Comparison of ENCODE assay signal across 18 cellular contexts in the genomic region with DNA sequence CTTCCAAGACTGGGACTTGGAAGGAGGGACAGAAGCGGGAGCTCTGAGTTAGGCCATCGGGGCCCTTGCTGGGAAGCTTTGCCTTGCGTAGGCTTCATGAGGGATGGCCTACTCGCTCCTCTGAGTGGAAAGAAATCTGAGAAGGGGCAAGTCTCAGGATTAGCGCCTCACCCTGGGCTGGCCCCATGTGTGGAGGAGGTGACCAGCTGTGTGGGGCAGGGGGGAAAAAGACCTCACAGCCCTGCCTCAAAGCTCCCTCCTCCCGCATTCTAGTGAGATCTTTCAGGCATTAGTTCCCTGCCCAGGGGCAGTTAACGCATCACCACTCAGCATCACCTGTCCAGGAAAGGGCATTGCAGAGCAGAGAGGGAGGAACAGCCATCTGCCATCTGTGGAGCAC.
A peak's percentile ranks its signal among the peaks of the same experiment; 100 is the strongest.
DNase-seq lines count a peak whose midpoint lies in the region; ATAC-seq and TF ChIP-seq lines count a peak whose summit lies in the region.
"Had no signal": no experiment of that assay in that cellular context is flagged by ENCODE, and none has a peak within 500 bp of the region (broad histone marks: within the 10 kb centered on the region; RNA-seq: fewer than 3 reads in every experiment).

No MANE protein-coding gene starts in this region.

- H3K79me1 ChIP-seq in neuronal stem cell (ENCODE audit: low read depth, low read length) = no peaks in the 10 kb centered on the region

- WGBS in neuronal stem cell (ENCODE audit: extremely low coverage in 2 of 2, insufficient read length in 2 of 2, insufficient replicate concordance in 1 of 2), 2 donors = no CpG with 5 or more reads among the region's 7 CpGs

- ATAC-seq in WTC11 = peak; percentile 84
- ATAC-seq: CD8-positive, alpha-beta T cell had no signal

- no peak overlapping the region for H3K9ac ChIP-seq in neuronal stem cell (ENCODE audit: low read depth, low read length, poor library complexity)
- H3K9ac ChIP-seq: GM23248 had no signal

- no peak overlapping the region for H2BK15ac ChIP-seq in neuronal stem cell (ENCODE audit: low read length)

- no peaks in the 10 kb centered on the region for H3K36me3 Mint-ChIP-seq in WTC11
- H3K36me3 Mint-ChIP-seq: CD14-positive monocyte; CD8-positive, alpha-beta T cell; IgD-negative memory B cell had no signal

- H3K27ac Mint-ChIP-seq in WTC11 = no peak overlapping the region
- H3K27ac Mint-ChIP-seq: CD14-positive monocyte; CD8-positive, alpha-beta T cell; IgD-negative memory B cell had no signal

- H3K4ac ChIP-seq in neuronal stem cell (ENCODE audit: low read length) = no peak overlapping the region

- H3K4me2 ChIP-seq in neuronal stem cell (ENCODE audit: insufficient read depth, low read length, poor library complexity, severe bottlenecking) = no peak overlapping the region

- no peak overlapping the region for H4K8ac ChIP-seq in neuronal stem cell (ENCODE audit: low read depth, low read length)

- no peak overlapping the region for H2BK120ac ChIP-seq in neuronal stem cell (ENCODE audit: low read depth, low read length)

- H3K27ac ChIP-seq in neuronal stem cell (replicated peaks; ENCODE audit: low read length) = no peak overlapping the region
- H3K27ac ChIP-seq: 22Rv1, GM23248 had no signal

- H3K9me3 ChIP-seq in neuronal stem cell (replicated peaks in 1 of 2; ENCODE audit: control insufficient read depth in 2 of 2, insufficient read depth in 1 of 2, low read depth in 1 of 2, low read length in 2 of 2) = no peaks in the 10 kb centered on the region

- CTCF ChIA-PET in WTC11 (lab: Charles Lee) = no interaction called here

- H2BK5ac ChIP-seq in neuronal stem cell (ENCODE audit: low read length) = no peak overlapping the region

- H2AFZ ChIP-seq in neuronal stem cell (ENCODE audit: low read length) = no peak overlapping the region
- H2AFZ ChIP-seq: GM23248 had no signal

- no peak overlapping the region for H3K4me3 Mint-ChIP-seq in WTC11
- H3K4me3 Mint-ChIP-seq: CD14-positive monocyte; CD8-positive, alpha-beta T cell; IgD-negative memory B cell had no signal

- no peaks in the 10 kb centered on the region for H3K36me3 ChIP-seq in neuronal stem cell (replicated peaks in 1 of 2; ENCODE audit: control insufficient read depth in 2 of 2, insufficient read depth in 2 of 2, low read length in 2 of 2)

- no peaks in the 10 kb centered on the region for H3K9me3 Mint-ChIP-seq in WTC11
- H3K9me3 Mint-ChIP-seq: CD8-positive, alpha-beta T cell had no signal

- POLR2A ChIA-PET in WTC11 (lab: Charles Lee) = interaction anchor here (0.6 to 0.8 kb wide), 2 partner anchors 9 to 399 kb away, joined by 3 read pairs; no protein-coding TSS in a partner anchor

- DNase-seq in NCI-H82 (lab: John Stamatoyannopoulos, UW) = peak; percentile 34
- no peak for DNase-seq in NCI-H82 treated with DMSO at 0.1 percent for 48 hours (lab: John Stamatoyannopoulos, UW; ENCODE audit: unreplicated experiment)
- peak; percentile 26 for DNase-seq in WTC11 (ENCODE audit: low spot score)
- DNase-seq in iPS-NIHi11 (ENCODE audit: low spot score) = peak; percentile 33
- DNase-seq in neuronal stem cell (ENCODE audit: low spot score) = no peak
- DNase-seq in HuH-7 (ENCODE audit: low spot score) = no peak
- DNase-seq in putamen (ENCODE audit: low spot score) = no peak
- no peak for DNase-seq in Kasumi-1 (lab: John Stamatoyannopoulos, UW)
- DNase-seq: CD8-positive, alpha-beta T cell; COR-L47; DMS153; DMS79 treated with DMSO at 0.1 percent for 48 hours; EL; GDM1; GM23248 had no signal

- peaks cover 18% of the 10 kb centered on the region for H3K4me1 Mint-ChIP-seq in WTC11
- H3K4me1 Mint-ChIP-seq: CD14-positive monocyte, IgD-negative memory B cell had no signal

- no peak overlapping the region for H4K91ac ChIP-seq in neuronal stem cell (ENCODE audit: low read depth, low read length, poor library complexity)

- H3K27me3 Mint-ChIP-seq in WTC11 (ENCODE audit: low read depth) = no peaks in the 10 kb centered on the region; the same call in 1 of the 2 replicates

- no peaks in the 10 kb centered on the region for H3K27me3 ChIP-seq in neuronal stem cell (ENCODE audit: control insufficient read depth in 3 of 3, insufficient read depth in 3 of 3, low read depth in 1 of 3, low read length in 3 of 3)

- H3K23ac ChIP-seq in neuronal stem cell (ENCODE audit: low read depth, low read length, poor library complexity) = no peak overlapping the region

- peak overlapping the region; percentile 25 for H2AK5ac ChIP-seq in neuronal stem cell (ENCODE audit: low read depth, low read length)

- H2BK12ac ChIP-seq in neuronal stem cell (ENCODE audit: low read length) = no peak overlapping the region

- H3K18ac ChIP-seq in neuronal stem cell (ENCODE audit: low read length) = peak overlapping the region; percentile 44

- no peak overlapping the region for H3K4me3 ChIP-seq in neuronal stem cell (ENCODE audit: low read length in 2 of 2)
- H3K4me3 ChIP-seq: GM23248 had no signal

- TF ChIP-seq CTCF in WTC11 (IDR thresholded peaks at IDR 0.05) = no peak

- H3K14ac ChIP-seq in neuronal stem cell (ENCODE audit: low read length) = no peak overlapping the region

- H3K4me1 ChIP-seq in neuronal stem cell (ENCODE audit: control insufficient read depth in 2 of 2, insufficient read depth in 1 of 2, low read depth in 1 of 2, low read length in 2 of 2) = peaks cover 0 to 2% of the 10 kb centered on the region in 2 donors

TF ChIP-seq in WTC11, 78 proteins besides CTCF, POLR2A, EP300 and RAD21:
- TF ChIP-seq, protein P1, sequence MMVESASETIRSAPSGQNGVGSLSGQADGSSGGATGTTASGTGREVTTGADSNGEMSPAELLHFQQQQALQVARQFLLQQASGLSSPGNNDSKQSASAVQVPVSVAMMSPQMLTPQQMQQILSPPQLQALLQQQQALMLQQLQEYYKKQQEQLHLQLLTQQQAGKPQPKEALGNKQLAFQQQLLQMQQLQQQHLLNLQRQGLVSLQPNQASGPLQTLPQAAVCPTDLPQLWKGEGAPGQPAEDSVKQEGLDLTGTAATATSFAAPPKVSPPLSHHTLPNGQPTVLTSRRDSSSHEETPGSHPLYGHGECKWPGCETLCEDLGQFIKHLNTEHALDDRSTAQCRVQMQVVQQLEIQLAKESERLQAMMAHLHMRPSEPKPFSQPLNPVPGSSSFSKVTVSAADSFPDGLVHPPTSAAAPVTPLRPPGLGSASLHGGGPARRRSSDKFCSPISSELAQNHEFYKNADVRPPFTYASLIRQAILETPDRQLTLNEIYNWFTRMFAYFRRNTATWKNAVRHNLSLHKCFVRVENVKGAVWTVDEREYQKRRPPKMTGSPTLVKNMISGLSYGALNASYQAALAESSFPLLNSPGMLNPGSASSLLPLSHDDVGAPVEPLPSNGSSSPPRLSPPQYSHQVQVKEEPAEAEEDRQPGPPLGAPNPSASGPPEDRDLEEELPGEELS (CRISPR knock-in tag; IDR thresholded peaks at IDR 0.05) = no peak

Comparison
In these comparisons a context has a peak if more than half of its experiments do, and no peak if none do; other contexts are left out.
1. DNase-seq: peak in NCI-H82 (single experiment), WTC11 (single experiment) and iPS-NIHi11 (single experiment); none in NCI-H82 treated with DMSO at 0.1 percent for 48 hours (single experiment), neuronal stem cell (single experiment), HuH-7 (single experiment), putamen (single experiment) and Kasumi-1 (0 of 2).